In genomic region chr9:109640232-109641078, GRCh38 we compare ENCODE assay signal across 8 cellular contexts.
A peak's percentile ranks its signal among the peaks of the same experiment; 100 is the strongest.
DNase-seq lines count a peak whose midpoint lies in the region; ATAC-seq and TF ChIP-seq lines count a peak whose summit lies in the region.

No MANE protein-coding gene starts in this region.

- H3K27me3 Mint-ChIP-seq in CD4-positive, alpha-beta memory T cell = peaks cover 35 to 37% of the 10 kb centered on the region in 2 donors

- ATAC-seq in GM21717 (IDR thresholded peaks at IDR 0.05; ENCODE audit: unreplicated experiment) (no peak), HG02642 (IDR thresholded peaks at IDR 0.05; ENCODE audit: poor library complexity, unreplicated experiment) (no peak)

- H3K4me3 Mint-ChIP-seq in CD4-positive, alpha-beta memory T cell = no peak overlapping the region

- no peaks in the 10 kb centered on the region for H3K4me1 ChIP-seq in CD4-positive, alpha-beta memory T cell (ENCODE audit: insufficient read depth, low read length)

- H3K27me3 ChIP-seq in CD4-positive, alpha-beta memory T cell (ENCODE audit: insufficient read depth, low read length) = no peaks in the 10 kb centered on the region

- peak overlapping the region; percentile 36 for H3K4me3 ChIP-seq in choroid plexus epithelial cell (ENCODE audit: low read depth, low read length)
- H3K4me3 ChIP-seq in CD4-positive, alpha-beta memory T cell (ENCODE audit: low read length in 2 of 2) = no peak overlapping the region

- CTCF ChIA-PET in CD4-positive, alpha-beta memory T cell (lab: Charles Lee; ENCODE audit: partially characterized antibody) = no interaction called here

- intact Hi-C loops in CD4-positive, alpha-beta memory T cell (cut with micrococcal nuclease) = no loop called here

- DNase-seq in ELR (ENCODE audit: low read depth) (peak; percentile 30), NCI-H2227 treated with DMSO at 0.1 percent for 48 hours (lab: John Stamatoyannopoulos, UW) (peak; percentile 9), choroid plexus epithelial cell (ENCODE audit: low read depth) (peak; percentile 43), left kidney (ENCODE audit: low read depth, low spot score) (peak; percentile 92)
- DNase-seq in CD4-positive, alpha-beta memory T cell = no peak

- POLR2A ChIA-PET in CD4-positive, alpha-beta memory T cell (lab: Charles Lee; ENCODE audit: partially characterized antibody) = no interaction called here

- H3K27ac ChIP-seq in temporal lobe (ENCODE audit: low read depth, low read length) = peak overlapping the region; percentile 95
- H3K27ac ChIP-seq in CD4-positive, alpha-beta memory T cell (ENCODE audit: low read depth, low read length) = no peak overlapping the region

- no peak for TF ChIP-seq CTCF in choroid plexus epithelial cell (conservative IDR thresholded peaks at IDR 0.05; ENCODE audit: low read depth, low read length)

- no peaks in the 10 kb centered on the region for H3K36me3 Mint-ChIP-seq in CD4-positive, alpha-beta memory T cell

- no peaks in the 10 kb centered on the region for H3K36me3 ChIP-seq in CD4-positive, alpha-beta memory T cell (ENCODE audit: insufficient read depth, low read length)

- H3K9me3 Mint-ChIP-seq in CD4-positive, alpha-beta memory T cell = peaks cover 2 to 10% (median 5%) of the 10 kb centered on the region in 8 donors

- no peaks in the 10 kb centered on the region for H3K4me1 Mint-ChIP-seq in CD4-positive, alpha-beta memory T cell

- H3K9me3 ChIP-seq in CD4-positive, alpha-beta memory T cell (ENCODE audit: control insufficient read depth in 1 of 2, low read length in 2 of 2) = no peaks in the 10 kb centered on the region

- no peak overlapping the region for H3K27ac Mint-ChIP-seq in CD4-positive, alpha-beta memory T cell

Comparison
In these comparisons a context has a peak if more than half of its experiments do, and no peak if none do; other contexts are left out.
1. DNase-seq: peak in ELR (single experiment), NCI-H2227 treated with DMSO at 0.1 percent for 48 hours (single experiment), choroid plexus epithelial cell (single experiment) and left kidney (single experiment); none in CD4-positive, alpha-beta memory T cell (0 of 5).